ENCODE assay signal across 8 cellular contexts in genomic region chr19:10835754-10836477, GRCh38. TPM values are rescaled to one million over a fixed set of nuclear protein-coding genes. Genes with fewer than 3 reads are reported as not detected.
DNase-seq lines count a peak whose midpoint lies in the region; ATAC-seq and TF ChIP-seq lines count a peak whose summit lies in the region.

TMED1 (minus strand) TSS chr19:10836212; CDS start chr19:10836191, 21 bp downstream.

- TF ChIP-seq CTCF in Panc1 (IDR thresholded peaks at IDR 0.05): no peak; the same call in 1 of the 2 replicates

- peaks cover 9% of the 10 kb centered on the region for H3K9me3 Mint-ChIP-seq in activated T-cell treated with anti-CD3 and anti-CD28 coated beads, Interleukin-2, amount 50 U/mL, for 4 hours

- DNase-seq in DMS53 (lab: John Stamatoyannopoulos, UW): peak; percentile 100
- peak; percentile 96 for DNase-seq in KG1 (lab: John Stamatoyannopoulos, UW)
- peak; percentile 94 for DNase-seq in Panc1 (ENCODE audit: low read depth, low spot score)
- peak; percentile 90 for DNase-seq in activated T-cell treated with anti-CD3 and anti-CD28 coated beads, Interleukin-2, amount 50 U/mL, for 4 hours
- peak; percentile 94 for DNase-seq in stimulated activated CD8-positive, alpha-beta memory T cell treated with anti-CD3 and anti-CD28 coated beads, Interleukin-7, amount 100 ng/mL, for 24 hours (ENCODE audit: low read depth)

- H3K9me3 ChIP-seq in Panc1 (ENCODE audit: control insufficient read depth, insufficient read depth, low read depth, low read length): peaks cover 3% of the 10 kb centered on the region; the same call in 1 of the 2 replicates
- no peaks in the 10 kb centered on the region for H3K9me3 ChIP-seq in muscle layer of colon (ENCODE audit: low read length)

- H3K27ac ChIP-seq in Panc1 (ENCODE audit: low read length): peak within 1 kb of the TSS; percentile 91
- peak within 1 kb of the TSS; percentile 92 for H3K27ac ChIP-seq in muscle layer of colon (ENCODE audit: low read depth, low read length)

- H3K4me3 ChIP-seq in Panc1 (ENCODE audit: low read depth in 2 of 2, low read length in 2 of 2) (peak within 1 kb of the TSS; percentile 61 to 71), muscle layer of colon (ENCODE audit: low read depth in 1 of 2, low read length in 2 of 2) (peak within 1 kb of the TSS; percentile 67 to 83)

- H3K27me3 ChIP-seq in Panc1 (ENCODE audit: control insufficient read depth, insufficient read depth, low read length) (no peaks in the 10 kb centered on the region), muscle layer of colon (ENCODE audit: control insufficient read depth in 1 of 2, insufficient read depth in 2 of 2, low read length in 2 of 2) (no peaks in the 10 kb centered on the region)

- POLR2A ChIA-PET in Panc1 (lab: Charles Lee): interaction anchor here (0.6 to 1.4 kb wide), 4 partner anchors 23 to 211 kb away, joined by 3 to 5 read pairs (median 5); no protein-coding TSS in a partner anchor

- H3K4me1 Mint-ChIP-seq in activated T-cell treated with anti-CD3 and anti-CD28 coated beads, Interleukin-2, amount 50 U/mL, for 4 hours (ENCODE audit: low read depth): peaks cover 14% of the 10 kb centered on the region

- peaks cover 7% of the 10 kb centered on the region for H3K36me3 Mint-ChIP-seq in activated T-cell treated with anti-CD3 and anti-CD28 coated beads, Interleukin-2, amount 50 U/mL, for 4 hours (ENCODE audit: insufficient read depth)

- CTCF ChIA-PET in Panc1 (lab: Charles Lee): interaction anchor here (0.6 to 2.4 kb wide), 4 partner anchors 25 to 347 kb away, joined by 3 to 16 read pairs (median 6); no protein-coding TSS in a partner anchor

- intact Hi-C loops in Panc1 (cut with micrococcal nuclease; ENCODE audit: unreplicated experiment): no loop called here

- in situ Hi-C loops in Panc1 (cut with HindIII; ENCODE audit: low pct_unique_long_range_greater_than_20kb, low sequenced_read_pairs): no loop called here

- no peaks in the 10 kb centered on the region; the same call in 1 of the 2 replicates for H3K4me1 ChIP-seq in Panc1 (ENCODE audit: control insufficient read depth, insufficient read depth, low read length)
- H3K4me1 ChIP-seq in muscle layer of colon (ENCODE audit: insufficient read depth, low read length): peaks cover 7% of the 10 kb centered on the region

- peak within 1 kb of the TSS; percentile 89 for H3K4me3 Mint-ChIP-seq in activated T-cell treated with anti-CD3 and anti-CD28 coated beads, Interleukin-2, amount 50 U/mL, for 4 hours

- H3K36me3 ChIP-seq in Panc1 (ENCODE audit: control insufficient read depth, insufficient read depth, low read length) (no peaks in the 10 kb centered on the region), muscle layer of colon (ENCODE audit: insufficient read depth, low read length) (no peaks in the 10 kb centered on the region)

- H3K27me3 Mint-ChIP-seq in activated T-cell treated with anti-CD3 and anti-CD28 coated beads, Interleukin-2, amount 50 U/mL, for 4 hours (ENCODE audit: low read depth): no peaks in the 10 kb centered on the region

- ATAC-seq in GM21619 (IDR thresholded peaks at IDR 0.05; ENCODE audit: unreplicated experiment) (peak; percentile 74), Panc1 (peak; percentile 91), esophagus mucosa (peak; percentile 95)
- ATAC-seq in activated T-cell treated with anti-CD3 and anti-CD28 coated beads, Interleukin-2, amount 50 U/mL, for 4 hours: peak; percentile 92 to 94

- peak within 1 kb of the TSS; percentile 65 for H3K9ac ChIP-seq in muscle layer of colon (ENCODE audit: low read length)

- no TSS peak for BruUV-seq in Panc1 (replicated peaks; lab: Mats Ljungman, UMichigan)

RNA-seq across cellular contexts. Expression of gene TMED1, which starts in this region (rescaled TPM):
- total RNA-seq in Panc1 (2021; ENCODE audit: unreplicated experiment) (30.3 TPM), esophagus mucosa (16.4 TPM)
- polyA plus RNA-seq in Panc1 (2012; ENCODE audit: insufficient read length): 47.0 TPM
- 10 to 100 TPM; 16.8 to 19.1 (median 17.6) TPM for total RNA-seq in activated T-cell treated with anti-CD3 and anti-CD28 coated beads, Interleukin-2, amount 50 U/mL, for 4 hours

Comparison
In these comparisons a context has a peak if more than half of its experiments do, and no peak if none do; other contexts are left out.
1. Peak in every context shown above with its lines: DNase-seq, ATAC-seq, H3K4me3 ChIP-seq and H3K27ac ChIP-seq.